Comparison of ENCODE assay signal across 1 cellular context in genomic region chr3:141401095-141401494, GRCh38.
TF ChIP-seq lines count a peak whose summit lies in the region.

No MANE protein-coding gene starts in this region.

TF ChIP-seq in HCT116, 20 proteins besides CTCF, POLR2A, EP300 and RAD21 (continued from another document):
- no peak for TF ChIP-seq CBX3 (IDR thresholded peaks at IDR 0.05; ENCODE audit: low read depth)
- TF ChIP-seq ELF1 (IDR thresholded peaks at IDR 0.05; ENCODE audit: borderline replicate concordance, low read depth), result no peak
- no peak for TF ChIP-seq JUND (IDR thresholded peaks at IDR 0.05)
- TF ChIP-seq ZBTB33 (IDR thresholded peaks at IDR 0.05; ENCODE audit: extremely low read depth, insufficient replicate concordance, low read length), result no peak
- no peak for TF ChIP-seq SP1 (IDR thresholded peaks at IDR 0.05; ENCODE audit: low read depth)
- TF ChIP-seq POLR2AphosphoS5 (IDR thresholded peaks at IDR 0.05; ENCODE audit: low read depth, low read length), result no peak
- no peak for TF ChIP-seq CEBPB (IDR thresholded peaks at IDR 0.05; ENCODE audit: low read depth)
- TF ChIP-seq TCF7L2 (IDR thresholded peaks at IDR 0.05; ENCODE audit: borderline replicate concordance, extremely low read depth, insufficient read depth, insufficient read length), result no peak
- no peak for TF ChIP-seq MAX (IDR thresholded peaks at IDR 0.05)
- TF ChIP-seq SIN3A (IDR thresholded peaks at IDR 0.05; ENCODE audit: low read depth), result no peak
- no peak for TF ChIP-seq ZNF274 (IDR thresholded peaks at IDR 0.05; ENCODE audit: low read depth, low read length)
TF ChIP-seq in HCT116: peak in this region for 0.
